In genomic region chr9:122264360-122265264, GRCh38 we compare ENCODE assay signal across 8 cellular contexts. TPM values are rescaled to one million over a fixed set of nuclear protein-coding genes. Genes with fewer than 3 reads are reported as not detected.
DNase-seq lines count a peak whose midpoint lies in the region; ATAC-seq and TF ChIP-seq lines count a peak whose summit lies in the region.

A gene with protein sequence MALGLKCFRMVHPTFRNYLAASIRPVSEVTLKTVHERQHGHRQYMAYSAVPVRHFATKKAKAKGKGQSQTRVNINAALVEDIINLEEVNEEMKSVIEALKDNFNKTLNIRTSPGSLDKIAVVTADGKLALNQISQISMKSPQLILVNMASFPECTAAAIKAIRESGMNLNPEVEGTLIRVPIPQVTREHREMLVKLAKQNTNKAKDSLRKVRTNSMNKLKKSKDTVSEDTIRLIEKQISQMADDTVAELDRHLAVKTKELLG (plus strand): TSS chr9:122264882. CDS start chr9:122270892, 6,010 bp downstream.
A gene with protein sequence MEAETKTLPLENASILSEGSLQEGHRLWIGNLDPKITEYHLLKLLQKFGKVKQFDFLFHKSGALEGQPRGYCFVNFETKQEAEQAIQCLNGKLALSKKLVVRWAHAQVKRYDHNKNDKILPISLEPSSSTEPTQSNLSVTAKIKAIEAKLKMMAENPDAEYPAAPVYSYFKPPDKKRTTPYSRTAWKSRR (minus strand): TSS chr9:122264840. CDS start chr9:122261492, 3,348 bp downstream.

- peak within 1 kb of the TSS; percentile 94 for H3K4me2 ChIP-seq in IMR-90 (ENCODE audit: low read depth, low read length)
- peak within 1 kb of the TSS; percentile 95 for H3K4me2 ChIP-seq in PC-9

- peaks cover 52% of the 10 kb centered on the region for H3K4me1 Mint-ChIP-seq in activated T-cell treated with anti-CD3 and anti-CD28 coated beads, Interleukin-2, amount 50 U/mL, for 4 hours (ENCODE audit: low read depth)

- peak within 1 kb of the TSS; percentile 98 for H3K4ac ChIP-seq in IMR-90 (ENCODE audit: low read depth, low read length)

- H3K36me3 ChIP-seq in IMR-90 (ENCODE audit: control insufficient read depth, insufficient read depth, low read length) (peaks cover 5% of the 10 kb centered on the region; the same call in 1 of the 2 replicates), PC-9 (ENCODE audit: low read depth) (0 out of 2 replicates have a peak, but pooled peaks cover 4% of the 10 kb centered on the region), muscle layer of colon (ENCODE audit: insufficient read depth, low read length) (peaks cover 18% of the 10 kb centered on the region)

- peak; percentile 80 for TF ChIP-seq POLR2A in IMR-90 (IDR thresholded peaks at IDR 0.05; ENCODE audit: low read depth, low read length)

- peaks cover 48 to 66% of the 10 kb centered on the region in 2 experiments for H3K79me1 ChIP-seq in IMR-90 (ENCODE audit: low read depth in 1 of 2, low read length in 2 of 2)

- peak within 1 kb of the TSS; percentile 82 to 97 for H4K8ac ChIP-seq in IMR-90 (ENCODE audit: low read depth in 2 of 2, low read length in 2 of 2)

- in situ Hi-C loops in IMR-90 (cut with MboI; ENCODE audit: low sequenced_read_pairs): loop anchor here (5.0 kb wide), 1 partner anchor 78 kb away; no protein-coding TSS in a partner anchor

- H3K18ac ChIP-seq in IMR-90 (ENCODE audit: low read depth, low read length): peak within 1 kb of the TSS; percentile 96

- H3K9me3 ChIP-seq in IMR-90 (ENCODE audit: control insufficient read depth, insufficient read depth, low read length): no peaks in the 10 kb centered on the region
- no peaks in the 10 kb centered on the region for H3K9me3 ChIP-seq in PC-9 (ENCODE audit: insufficient read depth, low read depth)
- no peaks in the 10 kb centered on the region for H3K9me3 ChIP-seq in muscle layer of colon (ENCODE audit: low read length)

- peak within 1 kb of the TSS; percentile 97 for H2AK9ac ChIP-seq in IMR-90 (replicated peaks; ENCODE audit: low read depth, low read length, poor library complexity)

- no peaks in the 10 kb centered on the region for H3K9me3 Mint-ChIP-seq in activated T-cell treated with anti-CD3 and anti-CD28 coated beads, Interleukin-2, amount 50 U/mL, for 4 hours

- H2AK5ac ChIP-seq in IMR-90 (ENCODE audit: low read depth, low read length): peak within 1 kb of the TSS; percentile 45

- peak within 1 kb of the TSS; percentile 93 for H4K91ac ChIP-seq in IMR-90 (ENCODE audit: insufficient read depth, low read depth, low read length)

- peak; percentile 8; the same call in 1 of the 2 replicates for TF ChIP-seq RAD21 in IMR-90 (IDR thresholded peaks at IDR 0.05; ENCODE audit: low read length)

- 0 out of 2 replicates have a peak, but pooled peaks cover 7% of the 10 kb centered on the region for H3K9me1 ChIP-seq in IMR-90 (ENCODE audit: insufficient read depth, low read length)

- H2BK120ac ChIP-seq in IMR-90 (ENCODE audit: low read depth, low read length): peak within 1 kb of the TSS; percentile 95

- H2BK5ac ChIP-seq in IMR-90 (ENCODE audit: low read depth, low read length, poor library complexity, severe bottlenecking): peak within 1 kb of the TSS; percentile 98

- peak within 1 kb of the TSS; percentile 99 for H3K4me3 Mint-ChIP-seq in activated T-cell treated with anti-CD3 and anti-CD28 coated beads, Interleukin-2, amount 50 U/mL, for 4 hours

- dilution Hi-C loops in IMR-90 (cut with HindIII; ENCODE audit: low sequenced_read_pairs, unreplicated experiment): no loop called here

- peaks cover 13% of the 10 kb centered on the region; the same call in 1 of the 2 replicates for H3F3A ChIP-seq in PC-9 (ENCODE audit: insufficient read depth, low read depth)

- H3K27ac ChIP-seq in IMR-90 (ENCODE audit: insufficient read depth, low read length): peak within 1 kb of the TSS; percentile 99
- peak within 1 kb of the TSS; percentile 75 for H3K27ac ChIP-seq in PC-9
- H3K27ac ChIP-seq in muscle layer of colon (ENCODE audit: low read depth, low read length): peak within 1 kb of the TSS; percentile 74

- H3K23ac ChIP-seq in IMR-90 (ENCODE audit: low read depth, low read length): peak within 1 kb of the TSS; percentile 96

- ATAC-seq in GM21528 (IDR thresholded peaks at IDR 0.05; ENCODE audit: low FRiP score, unreplicated experiment): peak; percentile 88
- ATAC-seq in IMR-90 (ENCODE audit: low read depth): peak; percentile 92
- peak; percentile 91 to 92 for ATAC-seq in activated T-cell treated with anti-CD3 and anti-CD28 coated beads, Interleukin-2, amount 50 U/mL, for 4 hours
- ATAC-seq in esophagus mucosa: peak; percentile 95

- peak within 1 kb of the TSS; percentile 94 for H4K5ac ChIP-seq in IMR-90 (ENCODE audit: low read depth, low read length)

- peak within 1 kb of the TSS; percentile 98 for H3K56ac ChIP-seq in IMR-90 (ENCODE audit: extremely low read depth, insufficient read depth, low read length)

- DNase-seq in DMS153 (lab: John Stamatoyannopoulos, UW): peak; percentile 79
- DNase-seq in IMR-90: peak; percentile 91
- DNase-seq in PC-9: peak; percentile 79 to 92
- DNase-seq in activated T-cell treated with anti-CD3 and anti-CD28 coated beads, Interleukin-2, amount 50 U/mL, for 4 hours: peak; percentile 84
- DNase-seq in stimulated activated CD8-positive, alpha-beta memory T cell treated with anti-CD3 and anti-CD28 coated beads, Interleukin-7, amount 100 ng/mL, for 1 hour (ENCODE audit: low read depth in 2 of 2): peak; percentile 83 to 86

- no peaks in the 10 kb centered on the region for H3K27me3 Mint-ChIP-seq in activated T-cell treated with anti-CD3 and anti-CD28 coated beads, Interleukin-2, amount 50 U/mL, for 4 hours (ENCODE audit: low read depth)

- no peaks in the 10 kb centered on the region for H3K9me2 ChIP-seq in PC-9 (ENCODE audit: insufficient read depth)

- POLR2A ChIA-PET in IMR-90 (lab: Charles Lee; ENCODE audit: unreplicated experiment) (interaction anchor here (0.6 to 0.8 kb wide), 2 partner anchors 53 to 86 kb away, joined by 4 to 5 read pairs; no protein-coding TSS in a partner anchor), PC-9 (lab: Charles Lee; ENCODE audit: unreplicated experiment) (interaction anchor here (0.6 to 0.7 kb wide), 2 partner anchors 11 to 632 kb away, joined by 3 to 25 read pairs; no protein-coding TSS in a partner anchor)

- intact Hi-C loops in IMR-90 (cut with micrococcal nuclease) (loop anchor here (1.0 to 5.0 kb wide), 3 partner anchors 53 to 188 kb away; no protein-coding TSS in a partner anchor), PC-9 (cut with micrococcal nuclease; ENCODE audit: unreplicated experiment) (loop anchor here (2.0 kb wide), 1 partner anchor 106 kb away; the partner anchor contains the start of genes MORN5 and NDUFA8)

- peak within 1 kb of the TSS; percentile 72 for H3K4me3 ChIP-seq in IMR-90 (ENCODE audit: insufficient read depth, low read depth, low read length)
- H3K4me3 ChIP-seq in PC-9: peak within 1 kb of the TSS; percentile 73
- peak within 1 kb of the TSS; percentile 82 to 95 for H3K4me3 ChIP-seq in muscle layer of colon (ENCODE audit: low read depth in 1 of 2, low read length in 2 of 2)

- CTCF ChIA-PET in IMR-90 (lab: Yijun Ruan, JAX) (interaction anchor here (0.7 to 1.5 kb wide), 4 partner anchors 14 to 668 kb away, joined by 3 to 6 read pairs (median 4); no protein-coding TSS in a partner anchor), PC-9 (lab: Charles Lee) (interaction anchor here (0.6 to 0.7 kb wide), 2 partner anchors 66 to 173 kb away, joined by 8 to 12 read pairs; no protein-coding TSS in a partner anchor)

- peak within 1 kb of the TSS; percentile 98 for H3K14ac ChIP-seq in IMR-90 (replicated peaks; ENCODE audit: low read depth, low read length)

- no peaks in the 10 kb centered on the region for H3K27me3 ChIP-seq in IMR-90 (ENCODE audit: control insufficient read depth, insufficient read depth, low read length)
- no peaks in the 10 kb centered on the region for H3K27me3 ChIP-seq in PC-9 (ENCODE audit: insufficient read depth, low read depth)
- no peaks in the 10 kb centered on the region for H3K27me3 ChIP-seq in muscle layer of colon (ENCODE audit: control insufficient read depth in 1 of 2, insufficient read depth in 2 of 2, low read length in 2 of 2)

- H4K20me1 ChIP-seq in IMR-90 (ENCODE audit: insufficient read depth, low read length) (no peaks in the 10 kb centered on the region; the same call in 1 of the 2 replicates), PC-9 (ENCODE audit: insufficient read depth) (peaks cover 8% of the 10 kb centered on the region; the same call in 1 of the 2 replicates)

- TF ChIP-seq CTCF in IMR-90 (conservative IDR thresholded peaks at IDR 0.05; ENCODE audit: low read depth, low read length) (0 out of 2 replicates have a peak, but pooled peaks have one; percentile 15), PC-9 (conservative IDR thresholded peaks at IDR 0.05) (no peak)

- H3K9ac ChIP-seq in IMR-90 (ENCODE audit: low read depth, low read length) (peak within 1 kb of the TSS; percentile 97), muscle layer of colon (ENCODE audit: low read length) (peak within 1 kb of the TSS; percentile 88)

- H3K36me3 Mint-ChIP-seq in activated T-cell treated with anti-CD3 and anti-CD28 coated beads, Interleukin-2, amount 50 U/mL, for 4 hours (ENCODE audit: insufficient read depth): peaks cover 10% of the 10 kb centered on the region

- peak within 1 kb of the TSS; percentile 62; the same call in 1 of the 3 replicates for H2BK15ac ChIP-seq in IMR-90 (ENCODE audit: low read depth, low read length)

- BruUV-seq in IMR-90 (replicated peaks; lab: Mats Ljungman, UMichigan) (TSS peak; percentile 66), PC-9 (replicated peaks; lab: Mats Ljungman, UMichigan) (TSS peak; percentile 64)

- peak within 1 kb of the TSS; percentile 100 for H2AFZ ChIP-seq in IMR-90 (replicated peaks; ENCODE audit: low read length, poor library complexity)
- H2AFZ ChIP-seq in PC-9: peak within 1 kb of the TSS; percentile 86

- no peak within 1 kb of the TSS for H2BK20ac ChIP-seq in IMR-90 (ENCODE audit: low read depth, low read length)

- WGBS in IMR-90 (ENCODE audit: extremely low coverage in 2 of 2, insufficient read length in 1 of 2), 2 experiments: 0% methylated on average over 27 of the region's 64 CpGs; no CpG with 5 or more reads in 1 of the 2 experiments

- H3K4me1 ChIP-seq in IMR-90 (ENCODE audit: control insufficient read depth, insufficient read depth, low read length) (no peaks in the 10 kb centered on the region; the same call in 1 of the 2 replicates), PC-9 (replicated peaks; ENCODE audit: insufficient read depth) (peaks cover 18% of the 10 kb centered on the region), muscle layer of colon (ENCODE audit: insufficient read depth, low read length) (peaks cover 46% of the 10 kb centered on the region)

- peaks cover 59% of the 10 kb centered on the region for H3K79me2 ChIP-seq in PC-9 (ENCODE audit: low read depth)

RNA-seq across cellular contexts. Expression of the first gene that starts in this region (rescaled TPM):
- total RNA-seq in IMR-90 (2012; rRNA removed) (35.8 and 38.0 TPM in 2 replicates), PC-9 (2021) (69.0 and 79.5 TPM in 2 replicates), esophagus mucosa (36.5 TPM)
- 27.1 and 32.1 TPM in 2 replicates for polyA plus RNA-seq in IMR-90 (2012; rRNA removed)
- 6.7 and 9.3 TPM in 2 replicates for polyA plus RNA-seq in IMR-90 (2012; cell fraction: cytosol; rRNA removed)
- polyA plus RNA-seq in IMR-90 (2012; cell fraction: nucleus; rRNA removed; ENCODE audit: low replicate concordance): 10.8 and 60.6 TPM in 2 replicates
- 10 to 100 TPM; 93.0 to 94.4 (median 93.3) TPM for total RNA-seq in activated T-cell treated with anti-CD3 and anti-CD28 coated beads, Interleukin-2, amount 50 U/mL, for 4 hours

RNA-seq across cellular contexts. Expression of the second gene that starts in this region (rescaled TPM):
- total RNA-seq in IMR-90 (2012; rRNA removed) (8.1 and 8.4 TPM in 2 replicates), PC-9 (2021) (15.1 and 16.1 TPM in 2 replicates), esophagus mucosa (15.7 TPM)
- 13.8 and 15.6 TPM in 2 replicates for polyA plus RNA-seq in IMR-90 (2012; rRNA removed)
- 1.8 and 2.6 TPM in 2 replicates for polyA plus RNA-seq in IMR-90 (2012; cell fraction: cytosol; rRNA removed)
- polyA plus RNA-seq in IMR-90 (2012; cell fraction: nucleus; rRNA removed; ENCODE audit: low replicate concordance): 0.84 and 8.8 TPM in 2 replicates
- total RNA-seq in activated T-cell treated with anti-CD3 and anti-CD28 coated beads, Interleukin-2, amount 50 U/mL, for 4 hours: 10 to 100 TPM; 32.4 to 37.8 (median 36.2) TPM

Comparison
In these comparisons a context has a peak if more than half of its experiments do, and no peak if none do; other contexts are left out.
1. Peak in every context shown above with its lines: DNase-seq, ATAC-seq, H3K4me3 ChIP-seq and H3K27ac ChIP-seq.